ENCODE assay signal across 12 cellular contexts in genomic region chr21:34199121-34199910, GRCh38.
DNase-seq lines count a peak whose midpoint lies in the region; ATAC-seq and TF ChIP-seq lines count a peak whose summit lies in the region.
"Had no signal": no experiment of that assay in that cellular context is flagged by ENCODE, and none has a peak within 500 bp of the region (broad histone marks: within the 10 kb centered on the region; RNA-seq: fewer than 3 reads in every experiment).

No MANE protein-coding gene starts in this region.

- peak; percentile 33 for ATAC-seq in CD4-positive, alpha-beta T cell (ENCODE audit: poor library complexity)
- ATAC-seq in naive thymus-derived CD4-positive, alpha-beta T cell: no peak

- peak overlapping the region; percentile 16 for H3K27ac ChIP-seq in CD4-positive, alpha-beta T cell (ENCODE audit: low read depth, low read length)
- peak overlapping the region; percentile 57 for H3K27ac ChIP-seq in naive thymus-derived CD4-positive, alpha-beta T cell (ENCODE audit: low read depth, low read length)
- H3K27ac ChIP-seq: breast epithelium had no signal

- no peaks in the 10 kb centered on the region for H3K36me3 ChIP-seq in naive thymus-derived CD4-positive, alpha-beta T cell (ENCODE audit: control insufficient read depth in 2 of 3, insufficient read depth in 3 of 3, low read length in 3 of 3)
- no peaks in the 10 kb centered on the region; the same call in 1 of the 2 replicates for H3K36me3 ChIP-seq in MG63
- H3K36me3 ChIP-seq: breast epithelium, esophagus squamous epithelium had no signal

- H3K4me1 ChIP-seq in naive thymus-derived CD4-positive, alpha-beta T cell (ENCODE audit: control insufficient read depth in 2 of 2, insufficient read depth in 2 of 2, low read length in 2 of 2): peaks cover 8 to 34% of the 10 kb centered on the region in 2 donors
- H3K4me1 ChIP-seq: breast epithelium had no signal

- peak overlapping the region; percentile 71 for H3K27ac Mint-ChIP-seq in CD4-positive, alpha-beta T cell
- peak overlapping the region; percentile 74 for H3K27ac Mint-ChIP-seq in activated naive CD8-positive, alpha-beta T cell
- H3K27ac Mint-ChIP-seq in naive thymus-derived CD4-positive, alpha-beta T cell: peak overlapping the region; percentile 68 to 91 (median 80)

- H3K36me3 Mint-ChIP-seq in CD4-positive, alpha-beta T cell (ENCODE audit: low read depth): no peaks in the 10 kb centered on the region
- H3K36me3 Mint-ChIP-seq in activated naive CD8-positive, alpha-beta T cell: no peaks in the 10 kb centered on the region
- H3K36me3 Mint-ChIP-seq in naive thymus-derived CD4-positive, alpha-beta T cell: peaks cover 0 to 7% (median 0%) of the 10 kb centered on the region in 5 donors

- POLR2A ChIA-PET in CD4-positive, alpha-beta T cell (lab: Charles Lee): interaction anchor here (0.6 to 2.8 kb wide), 9 partner anchors 8 to 275 kb away, joined by 3 to 14 read pairs (median 3); no protein-coding TSS in a partner anchor
- POLR2A ChIA-PET in naive thymus-derived CD4-positive, alpha-beta T cell (lab: Charles Lee): interaction anchor here (0.6 to 2.4 kb wide), 8 partner anchors 14 to 276 kb away, joined by 3 to 10 read pairs (median 4); no protein-coding TSS in a partner anchor

- no peaks in the 10 kb centered on the region for H3K9me3 Mint-ChIP-seq in CD4-positive, alpha-beta T cell
- no peaks in the 10 kb centered on the region for H3K9me3 Mint-ChIP-seq in activated naive CD8-positive, alpha-beta T cell (ENCODE audit: low read depth)
- H3K9me3 Mint-ChIP-seq in naive thymus-derived CD4-positive, alpha-beta T cell: no peaks in the 10 kb centered on the region

- DNase-seq in CD4-positive, alpha-beta T cell: no peak
- DNase-seq in ELF-1 (ENCODE audit: low read depth, low spot score) (peak; percentile 60), MG63 (no peak)
- no peak for DNase-seq in naive thymus-derived CD4-positive, alpha-beta T cell
- DNase-seq in stimulated activated CD8-positive, alpha-beta memory T cell treated with anti-CD3 and anti-CD28 coated beads, Interleukin-4, amount 100 ng/mL, for 48 hours: no peak
- DNase-seq in stimulated activated naive CD4-positive, alpha-beta T cell (lab: John Stamatoyannopoulos, UW): no peak
- DNase-seq: DMS79, esophagus squamous epithelium, NCI-H774, SW 1271 had no signal

- peaks cover 56% of the 10 kb centered on the region for H3K4me1 Mint-ChIP-seq in CD4-positive, alpha-beta T cell (ENCODE audit: low read depth)
- peaks cover 44% of the 10 kb centered on the region for H3K4me1 Mint-ChIP-seq in activated naive CD8-positive, alpha-beta T cell (ENCODE audit: low read depth)
- H3K4me1 Mint-ChIP-seq in naive thymus-derived CD4-positive, alpha-beta T cell: peaks cover 28 to 63% (median 59%) of the 10 kb centered on the region in 7 donors

- no peaks in the 10 kb centered on the region for H3K27me3 Mint-ChIP-seq in CD4-positive, alpha-beta T cell
- no peaks in the 10 kb centered on the region for H3K27me3 Mint-ChIP-seq in activated naive CD8-positive, alpha-beta T cell
- no peaks in the 10 kb centered on the region for H3K27me3 Mint-ChIP-seq in naive thymus-derived CD4-positive, alpha-beta T cell

- CTCF ChIA-PET in CD4-positive, alpha-beta T cell (lab: Charles Lee): interaction anchor here (1.5 kb wide), 1 partner anchor 275 kb away, joined by 5 read pairs; no protein-coding TSS in a partner anchor
- CTCF ChIA-PET in naive thymus-derived CD4-positive, alpha-beta T cell (lab: Charles Lee): interaction anchor here (0.7 to 2.1 kb wide), 7 partner anchors 14 to 275 kb away, joined by 3 to 14 read pairs (median 4); no protein-coding TSS in a partner anchor

- no peaks in the 10 kb centered on the region for H3K9me3 ChIP-seq in CD4-positive, alpha-beta T cell (ENCODE audit: control insufficient read depth, low read length)
- H3K9me3 ChIP-seq in naive thymus-derived CD4-positive, alpha-beta T cell (ENCODE audit: control insufficient read depth in 2 of 3, low read length in 3 of 3): no peaks in the 10 kb centered on the region
- H3K9me3 ChIP-seq in MG63: no peaks in the 10 kb centered on the region
- H3K9me3 ChIP-seq: breast epithelium, esophagus squamous epithelium had no signal

- no peak overlapping the region for H3K4me3 ChIP-seq in naive thymus-derived CD4-positive, alpha-beta T cell (ENCODE audit: low read length)
- H3K4me3 ChIP-seq in MG63: no peak overlapping the region
- H3K4me3 ChIP-seq: breast epithelium, esophagus squamous epithelium had no signal

- H3K27me3 ChIP-seq in CD4-positive, alpha-beta T cell (ENCODE audit: control insufficient read depth, insufficient read depth, low read length): no peaks in the 10 kb centered on the region
- H3K27me3 ChIP-seq in naive thymus-derived CD4-positive, alpha-beta T cell (ENCODE audit: control insufficient read depth in 2 of 2, insufficient read depth in 2 of 2, low read length in 2 of 2): no peaks in the 10 kb centered on the region
- no peaks in the 10 kb centered on the region for H3K27me3 ChIP-seq in MG63
- H3K27me3 ChIP-seq: breast epithelium, esophagus squamous epithelium had no signal

- TF ChIP-seq CTCF in CD4-positive, alpha-beta T cell (IDR thresholded peaks at IDR 0.05): no peak

- intact Hi-C loops in CD4-positive, alpha-beta T cell (cut with DNase I, micrococcal nuclease): loop anchor here in 1 of 2 experiments (2.0 kb wide), 1 partner anchor 71 kb away; no protein-coding TSS in a partner anchor
- intact Hi-C loops in naive thymus-derived CD4-positive, alpha-beta T cell (cut with micrococcal nuclease): loop anchor here (2.0 to 10.0 kb wide), 5 partner anchors 45 to 255 kb away; no protein-coding TSS in a partner anchor

- peak overlapping the region; percentile 61 for H3K4me3 Mint-ChIP-seq in CD4-positive, alpha-beta T cell
- peak overlapping the region; percentile 36 for H3K4me3 Mint-ChIP-seq in activated naive CD8-positive, alpha-beta T cell
- peak overlapping the region; percentile 52 to 81 (median 70) for H3K4me3 Mint-ChIP-seq in naive thymus-derived CD4-positive, alpha-beta T cell
